ENCODE assay signal across 14 cellular contexts in the genomic region with DNA sequence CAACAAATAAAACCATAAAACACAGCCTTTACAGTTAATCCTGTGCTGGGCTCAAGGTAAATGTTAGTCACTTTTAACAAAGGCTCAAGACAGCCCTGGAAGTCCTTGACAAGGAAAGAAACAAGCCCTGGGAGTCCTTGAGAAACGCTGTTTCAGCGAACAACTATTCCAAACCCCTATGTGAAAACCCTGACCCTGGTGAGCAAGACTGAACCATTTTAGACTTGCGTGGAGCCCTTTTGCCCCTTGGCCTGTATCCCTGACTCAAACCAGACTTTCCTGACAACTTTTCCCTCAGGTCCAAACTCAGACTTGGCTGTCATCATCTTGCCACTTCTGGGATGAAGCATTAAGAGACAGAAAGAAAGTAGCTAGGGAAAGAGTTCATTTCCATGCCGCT.
"Had no signal": no experiment of that assay in that cellular context is flagged by ENCODE, and none has a peak within 500 bp of the region (broad histone marks: within the 10 kb centered on the region; RNA-seq: fewer than 3 reads in every experiment).

No MANE protein-coding gene starts in this region.

- H3K36me3 ChIP-seq: ascending aorta, sigmoid colon, tibial nerve, vagina had no signal

- H3K4me1 Mint-ChIP-seq: activated CD8-positive, alpha-beta memory T cell treated with anti-CD3 and anti-CD28 coated beads, Interleukin-2, amount 10 ng/mL, durations not matched to agents 7 days and 5 days; activated naive CD4-positive, alpha-beta T cell treated with anti-CD3 and anti-CD28 coated beads, Interleukin-2, amount 10 ng/mL, durations not matched to agents 7 days and 5 days; stimulated activated memory B cell treated with anti-CD40 and anti-IgM and Interleukin-4, amounts not matched to agents 10 μg/mL and 1 μg/mL and 100 μg/mL, for 72 hours had no signal

- ATAC-seq: activated CD8-positive, alpha-beta memory T cell treated with anti-CD3 and anti-CD28 coated beads, Interleukin-2, amount 10 ng/mL, durations not matched to agents 7 days and 5 days; natural killer cell treated with Interleukin-12 subunit alpha and Interleukin-12 subunit beta and Interleukin-15 and Interleukin-18, amount 100 ng/mL, for 72 hours; stimulated activated memory B cell treated with anti-CD40 and anti-IgM and Interleukin-4, amounts not matched to agents 10 μg/mL and 1 μg/mL and 100 μg/mL, for 72 hours had no signal

- H3K27me3 ChIP-seq: ascending aorta, sigmoid colon, tibial nerve, vagina had no signal

- H3K27ac Mint-ChIP-seq: activated CD8-positive, alpha-beta memory T cell treated with anti-CD3 and anti-CD28 coated beads, Interleukin-2, amount 10 ng/mL, durations not matched to agents 7 days and 5 days; activated naive CD4-positive, alpha-beta T cell treated with anti-CD3 and anti-CD28 coated beads, Interleukin-2, amount 10 ng/mL, durations not matched to agents 7 days and 5 days; dendritic cell treated with granulocyte-macrophage colony-stimulating factor and Interleukin-4, amounts not matched to agents 40 ng/mL and 50 ng/mL, for 4 days; natural killer cell treated with Interleukin-12 subunit alpha and Interleukin-12 subunit beta and Interleukin-15 and Interleukin-18, amount 100 ng/mL, for 72 hours; progenitor cell of endocrine pancreas; stimulated activated memory B cell treated with anti-CD40 and anti-IgM and Interleukin-4, amounts not matched to agents 10 μg/mL and 1 μg/mL and 100 μg/mL, for 72 hours had no signal

- DNase-seq: activated CD4-positive, alpha-beta T cell treated with anti-CD3 and anti-CD28 coated beads for 1 hour; activated CD4-positive, alpha-beta T cell treated with anti-CD3 and anti-CD28 coated beads, Interleukin-2, amount 50 U/mL, for 4 hours; activated CD8-positive, alpha-beta memory T cell treated with anti-CD3 and anti-CD28 coated beads, Interleukin-2, amount 10 ng/mL, durations not matched to agents 7 days and 5 days; activated naive CD4-positive, alpha-beta T cell treated with anti-CD3 and anti-CD28 coated beads, Interleukin-2, amount 10 ng/mL, durations not matched to agents 7 days and 5 days; activated T-cell treated with anti-CD3 and anti-CD28 coated beads, Interleukin-2, amount 50 U/mL, for 1 hour; sigmoid colon; stimulated activated CD4-positive, alpha-beta T cell treated with anti-CD3 and anti-CD28 coated beads, Interleukin-2, amount 100 ng/mL, for 48 hours had no signal

- H3K36me3 Mint-ChIP-seq: activated CD8-positive, alpha-beta memory T cell treated with anti-CD3 and anti-CD28 coated beads, Interleukin-2, amount 10 ng/mL, durations not matched to agents 7 days and 5 days; activated naive CD4-positive, alpha-beta T cell treated with anti-CD3 and anti-CD28 coated beads, Interleukin-2, amount 10 ng/mL, durations not matched to agents 7 days and 5 days; natural killer cell treated with Interleukin-12 subunit alpha and Interleukin-12 subunit beta and Interleukin-15 and Interleukin-18, amount 100 ng/mL, for 72 hours had no signal

- H3K9me3 Mint-ChIP-seq: activated naive CD4-positive, alpha-beta T cell treated with anti-CD3 and anti-CD28 coated beads, Interleukin-2, amount 10 ng/mL, durations not matched to agents 7 days and 5 days; natural killer cell treated with Interleukin-12 subunit alpha and Interleukin-12 subunit beta and Interleukin-15 and Interleukin-18, amount 100 ng/mL, for 72 hours had no signal

- H3K27ac ChIP-seq: ascending aorta, sigmoid colon, tibial nerve, vagina had no signal

- H3K9me3 ChIP-seq: ascending aorta, sigmoid colon, tibial nerve, vagina had no signal

- H3K4me1 ChIP-seq: ascending aorta, sigmoid colon, tibial nerve, vagina had no signal

- H3K4me3 ChIP-seq: ascending aorta, sigmoid colon, tibial nerve, vagina had no signal

- H3K4me3 Mint-ChIP-seq: activated CD8-positive, alpha-beta memory T cell treated with anti-CD3 and anti-CD28 coated beads, Interleukin-2, amount 10 ng/mL, durations not matched to agents 7 days and 5 days; activated naive CD4-positive, alpha-beta T cell treated with anti-CD3 and anti-CD28 coated beads, Interleukin-2, amount 10 ng/mL, durations not matched to agents 7 days and 5 days; dendritic cell treated with granulocyte-macrophage colony-stimulating factor and Interleukin-4, amounts not matched to agents 40 ng/mL and 50 ng/mL, for 4 days; natural killer cell treated with Interleukin-12 subunit alpha and Interleukin-12 subunit beta and Interleukin-15 and Interleukin-18, amount 100 ng/mL, for 72 hours; stimulated activated memory B cell treated with anti-CD40 and anti-IgM and Interleukin-4, amounts not matched to agents 10 μg/mL and 1 μg/mL and 100 μg/mL, for 72 hours had no signal

- H3K27me3 Mint-ChIP-seq: activated CD8-positive, alpha-beta memory T cell treated with anti-CD3 and anti-CD28 coated beads, Interleukin-2, amount 10 ng/mL, durations not matched to agents 7 days and 5 days; activated naive CD4-positive, alpha-beta T cell treated with anti-CD3 and anti-CD28 coated beads, Interleukin-2, amount 10 ng/mL, durations not matched to agents 7 days and 5 days; dendritic cell treated with granulocyte-macrophage colony-stimulating factor and Interleukin-4, amounts not matched to agents 40 ng/mL and 50 ng/mL, for 4 days; natural killer cell treated with Interleukin-12 subunit alpha and Interleukin-12 subunit beta and Interleukin-15 and Interleukin-18, amount 100 ng/mL, for 72 hours; progenitor cell of endocrine pancreas; stimulated activated memory B cell treated with anti-CD40 and anti-IgM and Interleukin-4, amounts not matched to agents 10 μg/mL and 1 μg/mL and 100 μg/mL, for 72 hours had no signal
